Comparison of ENCODE assay signal across 24 cellular contexts in genomic region chr10:110694263-110694662, GRCh38. TPM values are rescaled to one million over a fixed set of nuclear protein-coding genes. Genes with fewer than 3 reads are reported as not detected.
"Had no signal": no experiment of that assay in that cellular context is flagged by ENCODE, and none has a peak within 500 bp of the region (broad histone marks: within the 10 kb centered on the region; RNA-seq: fewer than 3 reads in every experiment).

No MANE protein-coding gene starts in this region.

- DNase-seq: hypothalamus; immature natural killer cell; kidney; lower lobe of right lung; mammary epithelial cell; mesenchymal stem cell; naive thymus-derived CD8-positive, alpha-beta T cell; nucleus accumbens; stimulated activated CD4-positive, alpha-beta T cell treated with anti-CD3 and anti-CD28 coated beads, Interleukin-12 subunit alpha, Interleukin-12 subunit beta, amount 100 ng/mL, for 4 hours; stimulated activated CD4-positive, alpha-beta T cell treated with anti-CD3 and anti-CD28 coated beads, Interleukin-15, amount 100 ng/mL, for 24 hours; stimulated activated CD4-positive, alpha-beta T cell treated with anti-CD3 and anti-CD28 coated beads, Interleukin-2, amount 100 ng/mL, for 24 hours; stimulated activated CD4-positive, alpha-beta T cell treated with anti-CD3 and anti-CD28 coated beads, Interleukin-4, amount 100 ng/mL, for 1 hour; stimulated activated naive B cell treated with anti-CD40 and anti-IgM and Interleukin-4, amounts not matched to agents 10 μg/mL and 1 μg/mL and 100 μg/mL, for 72 hours; stimulated activated naive CD8-positive, alpha-beta T cell treated with anti-CD3 and anti-CD28 coated beads, Interleukin-15, Interleukin-2, amounts not matched to agents 100 U/mL and 50 U/mL, for 24 hours; stomach; testis; thyroid gland; transverse colon; upper lobe of left lung had no signal

- H3K4me3 ChIP-seq: lower lobe of right lung, right atrium auricular region, skin epidermis, stomach, testis, thyroid gland, transverse colon, upper lobe of left lung, vagina had no signal

- H3K4me1 ChIP-seq: lower lobe of right lung, parathyroid adenoma, stomach, testis, thyroid gland, transverse colon, upper lobe of left lung, vagina had no signal

- H3K27me3 ChIP-seq: right atrium auricular region, stomach, testis, thyroid gland, transverse colon, upper lobe of left lung, vagina had no signal

- H3K36me3 ChIP-seq: lower lobe of right lung, right atrium auricular region, stomach, thyroid gland, transverse colon, upper lobe of left lung, vagina had no signal

- H3K27ac ChIP-seq: lower lobe of right lung, parathyroid adenoma, skin epidermis, stomach, testis, thyroid gland, transverse colon, upper lobe of left lung, vagina had no signal

- H3K9me3 ChIP-seq: testis, thyroid gland, vagina had no signal

- ATAC-seq: lower lobe of right lung; naive thymus-derived CD8-positive, alpha-beta T cell; sciatic nerve; stimulated activated naive B cell treated with anti-CD40 and anti-IgM and Interleukin-4, amounts not matched to agents 10 μg/mL and 1 μg/mL and 100 μg/mL, for 72 hours; stimulated activated naive CD8-positive, alpha-beta T cell treated with anti-CD3 and anti-CD28 coated beads, Interleukin-15, Interleukin-2, amounts not matched to agents 100 U/mL and 50 U/mL, for 24 hours had no signal

RNA-seq across cellular contexts. Expression of gene RBM20, which starts 50.1 kb away (rescaled TPM):
- polyA plus RNA-seq: immature natural killer cell, mammary epithelial cell had no signal
